ENCODE assay signal across 11 cellular contexts in the genomic region with DNA sequence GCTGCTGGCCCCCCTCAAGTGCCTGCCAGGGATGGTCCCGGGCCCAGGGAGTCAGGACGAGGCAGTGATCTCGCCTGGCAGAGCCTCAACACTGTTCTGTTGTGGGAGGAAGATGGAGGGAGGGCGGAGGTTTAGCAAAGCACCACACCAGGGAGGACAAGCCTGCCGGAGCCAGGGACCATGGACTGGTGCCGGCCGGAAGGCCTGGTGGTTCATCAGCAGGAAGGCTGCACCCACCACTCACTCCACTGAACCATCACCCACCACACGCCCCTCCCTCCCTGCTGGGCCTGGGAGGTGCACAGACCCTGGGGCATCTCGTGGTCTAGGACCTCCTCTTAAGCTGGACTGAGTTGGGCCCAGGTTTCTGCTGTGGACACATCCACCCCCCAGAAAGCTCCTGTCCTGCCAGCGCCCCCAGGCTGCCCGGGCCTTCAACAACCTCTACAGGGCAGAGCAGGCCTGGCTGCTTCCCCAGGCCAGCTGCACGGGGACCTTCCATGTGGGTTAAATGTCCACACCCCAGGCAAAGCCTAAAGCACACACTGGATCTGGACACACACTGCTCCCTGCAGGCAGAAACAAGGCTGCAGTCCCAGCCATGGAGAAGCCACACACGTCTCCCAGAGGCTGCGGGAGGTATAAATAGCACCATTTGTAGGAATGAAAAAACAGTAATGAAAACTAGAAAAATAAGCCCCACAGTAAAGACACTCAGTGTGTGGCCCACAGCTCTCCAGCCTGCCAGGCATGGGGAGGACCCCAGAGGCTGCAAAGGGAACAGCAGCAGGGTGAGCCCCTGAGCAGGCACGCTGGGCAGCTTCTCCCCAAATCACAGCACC. TPM values are rescaled to one million over a fixed set of nuclear protein-coding genes. Genes with fewer than 3 reads are reported as not detected.
A peak's percentile ranks its signal among the peaks of the same experiment; 100 is the strongest.
DNase-seq lines count a peak whose midpoint lies in the region; ATAC-seq and TF ChIP-seq lines count a peak whose summit lies in the region.
"Had no signal": no experiment of that assay in that cellular context is flagged by ENCODE, and none has a peak within 500 bp of the region (broad histone marks: within the 10 kb centered on the region; RNA-seq: fewer than 3 reads in every experiment).

No MANE protein-coding gene starts in this region.

- peaks cover 30% of the 10 kb centered on the region for H3K36me3 Mint-ChIP-seq in Calu3 (ENCODE audit: insufficient read depth, unreplicated experiment)
- H3K36me3 Mint-ChIP-seq: T-cell had no signal

- no TSS peak for BruUV-seq in Calu3 (replicated peaks; lab: Mats Ljungman, UMichigan)

- H3K9me3 Mint-ChIP-seq in Calu3 (ENCODE audit: low read depth, unreplicated experiment), result no peaks in the 10 kb centered on the region
- H3K9me3 Mint-ChIP-seq: T-cell had no signal

- no peak overlapping the region for H3K4me3 Mint-ChIP-seq in Calu3 (ENCODE audit: low read depth, unreplicated experiment)
- H3K4me3 Mint-ChIP-seq: T-cell had no signal

- H3K27ac ChIP-seq in 22Rv1 (0 out of 2 replicates have a peak overlapping the region, but pooled peaks have one; percentile 7), angular gyrus (ENCODE audit: low read depth, low read length) (peak overlapping the region; percentile 74), stomach (peak overlapping the region in 1 of 5 donors; percentile 43)
- H3K27ac ChIP-seq: epithelial cell of prostate had no signal

- TF ChIP-seq CTCF in 22Rv1 (IDR thresholded peaks at IDR 0.05), result peak; percentile 30
- peak; percentile 40 for TF ChIP-seq CTCF in HFF-Myc (IDR thresholded peaks at IDR 0.05; ENCODE audit: low read depth, low read length, missing control alignments)
- TF ChIP-seq CTCF in kidney epithelial cell (IDR thresholded peaks at IDR 0.05; ENCODE audit: insufficient read depth, low read length, poor library complexity, severe bottlenecking), result peak; percentile 45
- TF ChIP-seq CTCF in Calu3 (IDR thresholded peaks at IDR 0.05; ENCODE audit: unreplicated experiment), result no peak
- no peak for TF ChIP-seq CTCF in stomach (IDR thresholded peaks at IDR 0.05)

- no peak overlapping the region for H3K27ac Mint-ChIP-seq in Calu3 (ENCODE audit: unreplicated experiment)
- H3K27ac Mint-ChIP-seq: T-cell had no signal

- TF ChIP-seq EP300 in stomach (IDR thresholded peaks at IDR 0.05), result no peak

- 64 to 73% (median 69%) methylated on average over 13 to 15 of the region's 15 CpGs for WGBS in stomach, 5 donors

- CTCF ChIA-PET in Calu3 (lab: Charles Lee), result interaction anchor here (0.5 kb wide), 1 partner anchor 13 kb away, joined by 5 read pairs; no protein-coding TSS in a partner anchor

- H3K9me3 ChIP-seq in stomach, result no peaks in the 10 kb centered on the region

- intact Hi-C loops in Calu3 (cut with micrococcal nuclease; ENCODE audit: unreplicated experiment) (no loop called here), stomach (cut with DNase I; ENCODE audit: low total_unique reads) (no loop called here)

- no peak for DNase-seq in HFF-Myc (ENCODE audit: extremely low read depth, low read depth)
- no peak for DNase-seq in kidney epithelial cell (ENCODE audit: low read depth)
- no peak for DNase-seq in Calu3
- no peak for DNase-seq in dedifferentiated amniotic fluid mesenchymal stem cell (ENCODE audit: extremely low spot score)
- no peak for DNase-seq in stomach
- DNase-seq: stimulated activated CD4-positive, alpha-beta T cell treated with anti-CD3 and anti-CD28 coated beads, Interleukin-12 subunit alpha, Interleukin-12 subunit beta, amount 100 ng/mL, for 4 hours; T-cell had no signal

- H3K36me3 ChIP-seq in kidney epithelial cell (ENCODE audit: control insufficient read depth, insufficient read depth, low read length) (no peaks in the 10 kb centered on the region), stomach (peaks cover 0 to 23% (median 13%) of the 10 kb centered on the region in 4 donors)

- no peaks in the 10 kb centered on the region for H3K4me1 Mint-ChIP-seq in Calu3 (ENCODE audit: low read depth, unreplicated experiment)

- H3K4me3 ChIP-seq in HFF-Myc (replicated peaks; ENCODE audit: low read depth, low read length), result no peak overlapping the region
- no peak overlapping the region for H3K4me3 ChIP-seq in kidney epithelial cell (ENCODE audit: low read depth, low read length)
- no peak overlapping the region for H3K4me3 ChIP-seq in stomach

- TF ChIP-seq POLR2A in stomach (IDR thresholded peaks at IDR 0.05), result no peak

- H3K4me1 ChIP-seq in stomach, result peaks cover 0 to 26% (median 13%) of the 10 kb centered on the region in 4 donors

- H3K27me3 ChIP-seq in kidney epithelial cell (ENCODE audit: control insufficient read depth, insufficient read depth, low read length) (no peaks in the 10 kb centered on the region), stomach (no peaks in the 10 kb centered on the region)

- no peak for ATAC-seq in HG02885 (IDR thresholded peaks at IDR 0.05; ENCODE audit: poor library complexity, unreplicated experiment)
- ATAC-seq: T-cell had no signal

- no peaks in the 10 kb centered on the region for H3K27me3 Mint-ChIP-seq in Calu3 (ENCODE audit: unreplicated experiment)
- H3K27me3 Mint-ChIP-seq: T-cell had no signal

RNA-seq across cellular contexts. Expression of a gene that starts 10.4 kb away (rescaled TPM):
- 2.8 and 3.9 TPM in 2 replicates for total RNA-seq in kidney epithelial cell
- total RNA-seq in Calu3 (2022), result 5.0 and 5.1 TPM in 2 replicates
- 10 to 100 TPM in 1 of 5 donors, 1 to 10 TPM in 1, not detected in 3; 3.5 to 10.3 TPM for total RNA-seq in stomach
- 1 to 10 TPM; 1.8 to 4.5 (median 2.8) TPM for polyA plus RNA-seq in stomach

RNA-seq across cellular contexts. Expression of a gene that starts 23.9 kb away (rescaled TPM):
- 69.0 and 87.3 TPM in 2 replicates for total RNA-seq in kidney epithelial cell
- total RNA-seq in Calu3 (2022), result 105 and 117 TPM in 2 replicates
- total RNA-seq in stomach, result 100 to 1,000 TPM in 1 of 5 donors, 10 to 100 TPM in 4; 45.7 to 215 (median 85.9) TPM
- polyA plus RNA-seq in stomach, result 100 to 1,000 TPM in 2 of 3 donors, 10 to 100 TPM in 1; 85.0 to 135 (median 108) TPM

RNA-seq across cellular contexts. Expression of a gene that starts 38.9 kb away (rescaled TPM):
- total RNA-seq in kidney epithelial cell (51.5 and 53.6 TPM in 2 replicates), Calu3 (2022) (46.2 and 54.4 TPM in 2 replicates), stomach (10 to 100 TPM; 10.6 to 92.1 (median 22.5) TPM)
- polyA plus RNA-seq in stomach, result 10 to 100 TPM; 13.1 to 27.0 (median 14.9) TPM

RNA-seq across cellular contexts. Expression of a gene that starts 49.1 kb away (rescaled TPM):
- total RNA-seq in kidney epithelial cell, result 8.0 and 9.2 TPM in 2 replicates
- total RNA-seq in Calu3 (2022), result 3.5 and 4.7 TPM in 2 replicates
- total RNA-seq in stomach, result 10 to 100 TPM in 1 of 5 donors, under 1 TPM in 1, not detected in 3; 0.29 to 20.0 TPM
- 1 to 10 TPM; 2.1 to 5.1 (median 4.0) TPM for polyA plus RNA-seq in stomach

Comparison
In these comparisons a context has a peak if more than half of its experiments do, and no peak if none do; other contexts are left out.
1. CTCF ChIP-seq: peak in 22Rv1 (single experiment), HFF-Myc (single experiment) and kidney epithelial cell (single experiment); none in Calu3 (single experiment) and stomach (0 of 7).